Comparison of ENCODE assay signal across 35 cellular contexts in the genomic region with DNA sequence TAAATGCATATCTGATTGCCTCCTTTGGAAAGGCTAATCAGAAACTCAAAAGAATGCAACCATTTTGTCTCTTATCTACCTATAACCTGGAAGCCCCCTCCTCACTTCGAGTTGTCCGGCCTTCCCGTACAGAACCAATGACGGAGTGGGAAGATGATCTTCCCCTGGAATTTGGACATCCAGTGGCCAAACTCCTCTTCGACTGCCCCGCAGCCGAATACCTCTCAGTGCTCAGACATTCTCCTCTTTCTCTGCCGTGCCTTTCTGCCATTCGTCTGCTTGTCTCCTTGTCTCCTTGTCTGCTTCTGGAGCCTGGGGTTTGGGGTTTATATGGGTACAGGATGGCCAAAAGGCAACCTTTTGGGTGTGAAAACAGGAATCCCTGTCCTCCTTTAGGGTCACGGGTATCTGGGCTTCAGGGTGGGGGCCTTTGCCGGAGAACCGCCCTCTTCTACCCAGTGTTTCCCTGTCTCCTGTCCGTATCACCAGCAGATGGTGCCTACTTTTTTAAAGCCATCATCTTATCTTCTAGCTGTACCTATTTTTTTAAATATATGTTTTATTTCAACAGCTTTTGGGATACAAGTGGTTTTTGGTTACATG.
"Had no signal": no experiment of that assay in that cellular context is flagged by ENCODE, and none has a peak within 500 bp of the region (broad histone marks: within the 10 kb centered on the region; RNA-seq: fewer than 3 reads in every experiment).

No MANE protein-coding gene starts in this region.

- H3K36me3 ChIP-seq: breast epithelium, pancreas, prostate gland, sigmoid colon, stomach, upper lobe of left lung, vagina, WERI-Rb-1 had no signal

- H3K27me3 ChIP-seq: breast epithelium, pancreas, sigmoid colon, testis, upper lobe of left lung, vagina had no signal

- DNase-seq: activated CD4-positive, alpha-beta memory T cell treated with anti-CD3 and anti-CD28 coated beads for 36 hours; activated CD4-positive, alpha-beta T cell treated with anti-CD3 and anti-CD28 coated beads, Interleukin-2, amount 10 ng/mL, durations not matched to agents 24 days and 14 days; activated naive CD8-positive, alpha-beta T cell treated with anti-CD3 and anti-CD28 coated beads, Interleukin-2, amount 50 U/mL, for 24 hours; activated T-cell treated with anti-CD3 and anti-CD28 coated beads, Interleukin-2, amount 50 U/mL, for 48 hours; amygdala; dermis blood vessel endothelial cell; effector memory CD4-positive, alpha-beta T cell; left cardiac atrium; left ventricle myocardium superior; naive B cell; nucleus accumbens; pancreas; retina; sigmoid colon; small intestine; stimulated activated CD4-positive, alpha-beta T cell treated with anti-CD3 and anti-CD28 coated beads, Interleukin-4, amount 100 ng/mL, for 4 hours; stimulated activated CD8-positive, alpha-beta memory T cell treated with anti-CD3 and anti-CD28 coated beads, Interleukin-4, amount 100 ng/mL, for 48 hours; stomach; SW 1271; T-helper 9 cell; testis; upper lobe of left lung; WERI-Rb-1 had no signal

- H3K9me3 ChIP-seq: breast epithelium, pancreas, prostate gland, sigmoid colon, stomach, testis, upper lobe of left lung, vagina had no signal

- H3K27ac Mint-ChIP-seq: activated CD4-positive, alpha-beta memory T cell treated with anti-CD3 and anti-CD28 coated beads for 36 hours; activated CD4-positive, alpha-beta T cell treated with anti-CD3 and anti-CD28 coated beads, Interleukin-2, amount 10 ng/mL, durations not matched to agents 24 days and 14 days; activated naive CD4-positive, alpha-beta T cell treated with anti-CD3 and anti-CD28 coated beads, Interleukin-2, amount 50 U/mL, for 24 hours; activated naive CD8-positive, alpha-beta T cell treated with anti-CD3 and anti-CD28 coated beads, Interleukin-2, amount 50 U/mL, for 24 hours; activated T-helper 2 cell treated with anti-CD3 and anti-CD28 coated beads, Interferon-gamma antibody, Interleukin-2, Interleukin-4, amounts not matched to agents 10 μg/mL and 5 μg/mL and 100 μg/mL, durations not matched to agents 14 hours and 24 hours and 36 hours; stimulated activated memory B cell treated with anti-CD40 and anti-IgM and Interleukin-4, amounts not matched to agents 10 μg/mL and 1 μg/mL and 100 μg/mL, for 72 hours; T-helper 1 cell treated with Interleukin-12 subunit alpha and Interleukin-12 subunit beta and Interleukin-4 antibody, amounts not matched to agents 30 μg/mL and 1 μg/mL, for 36 hours had no signal

- H3K27me3 Mint-ChIP-seq: activated CD4-positive, alpha-beta memory T cell treated with anti-CD3 and anti-CD28 coated beads for 36 hours; activated naive CD4-positive, alpha-beta T cell treated with anti-CD3 and anti-CD28 coated beads, Interleukin-2, amount 50 U/mL, for 24 hours had no signal

- H3K27ac ChIP-seq: pancreas, prostate gland, sigmoid colon, stomach, testis, upper lobe of left lung, vagina, WERI-Rb-1 had no signal

- H3K9me3 Mint-ChIP-seq: activated CD4-positive, alpha-beta memory T cell treated with anti-CD3 and anti-CD28 coated beads for 36 hours; activated CD4-positive, alpha-beta T cell treated with anti-CD3 and anti-CD28 coated beads, Interleukin-2, amount 10 ng/mL, durations not matched to agents 24 days and 14 days; activated naive CD4-positive, alpha-beta T cell treated with anti-CD3 and anti-CD28 coated beads, Interleukin-2, amount 50 U/mL, for 24 hours; activated naive CD8-positive, alpha-beta T cell treated with anti-CD3 and anti-CD28 coated beads, Interleukin-2, amount 50 U/mL, for 24 hours; activated T-helper 2 cell treated with anti-CD3 and anti-CD28 coated beads, Interferon-gamma antibody, Interleukin-2, Interleukin-4, amounts not matched to agents 10 μg/mL and 5 μg/mL and 100 μg/mL, durations not matched to agents 14 hours and 24 hours and 36 hours; central memory CD8-positive, alpha-beta T cell; naive B cell; stimulated activated memory B cell treated with anti-CD40 and anti-IgM and Interleukin-4, amounts not matched to agents 10 μg/mL and 1 μg/mL and 100 μg/mL, for 72 hours; T-helper 1 cell treated with Interleukin-12 subunit alpha and Interleukin-12 subunit beta and Interleukin-4 antibody, amounts not matched to agents 30 μg/mL and 1 μg/mL, for 36 hours had no signal

- H3K4me3 ChIP-seq: breast epithelium, pancreas, prostate gland, sigmoid colon, stomach, testis, upper lobe of left lung, vagina had no signal

- H3K4me3 Mint-ChIP-seq: activated CD4-positive, alpha-beta memory T cell treated with anti-CD3 and anti-CD28 coated beads for 36 hours; activated CD4-positive, alpha-beta T cell treated with anti-CD3 and anti-CD28 coated beads, Interleukin-2, amount 10 ng/mL, durations not matched to agents 24 days and 14 days; activated naive CD4-positive, alpha-beta T cell treated with anti-CD3 and anti-CD28 coated beads, Interleukin-2, amount 50 U/mL, for 24 hours; activated naive CD8-positive, alpha-beta T cell treated with anti-CD3 and anti-CD28 coated beads, Interleukin-2, amount 50 U/mL, for 24 hours; central memory CD8-positive, alpha-beta T cell; naive B cell; stimulated activated memory B cell treated with anti-CD40 and anti-IgM and Interleukin-4, amounts not matched to agents 10 μg/mL and 1 μg/mL and 100 μg/mL, for 72 hours; T-helper 1 cell treated with Interleukin-12 subunit alpha and Interleukin-12 subunit beta and Interleukin-4 antibody, amounts not matched to agents 30 μg/mL and 1 μg/mL, for 36 hours had no signal

- H3K36me3 Mint-ChIP-seq: activated CD4-positive, alpha-beta memory T cell treated with anti-CD3 and anti-CD28 coated beads for 36 hours; naive B cell; stimulated activated memory B cell treated with anti-CD40 and anti-IgM and Interleukin-4, amounts not matched to agents 10 μg/mL and 1 μg/mL and 100 μg/mL, for 72 hours had no signal

- FAIRE-seq: colon, frontal cortex, islet of Langerhans, pancreas, small intestine had no signal

- ATAC-seq: activated CD4-positive, CD25-positive, alpha-beta regulatory T cell treated with anti-CD3 and anti-CD28 coated beads, Interleukin-2, amount 50 U/mL, for 24 hours; activated naive CD8-positive, alpha-beta T cell treated with anti-CD3 and anti-CD28 coated beads, Interleukin-2, amount 50 U/mL, for 24 hours; left cardiac atrium; left ventricle myocardium superior; pancreas; stimulated activated memory B cell treated with anti-CD40 and anti-IgM and Interleukin-4, amounts not matched to agents 10 μg/mL and 1 μg/mL and 100 μg/mL, for 72 hours had no signal
